In the genomic region with DNA sequence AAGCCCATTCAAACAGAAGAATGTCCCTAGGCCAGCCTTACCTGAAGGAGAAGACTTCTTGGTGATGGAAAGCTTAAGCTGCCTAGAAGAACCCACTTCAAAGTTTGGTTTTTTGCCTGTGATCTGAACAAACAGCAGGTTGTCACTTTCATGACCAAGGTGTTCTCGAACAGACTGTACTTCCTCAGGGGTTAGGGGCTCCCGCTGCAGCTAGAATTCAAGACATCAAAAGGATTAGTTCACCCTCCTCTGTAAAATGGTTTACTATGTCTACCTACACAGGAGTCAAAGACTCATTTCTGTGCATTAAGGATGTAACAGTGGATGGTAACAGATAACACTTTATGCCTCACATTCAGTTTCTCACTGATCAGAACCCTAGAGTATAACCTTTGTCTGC, we compare ENCODE assay signal across 31 cellular contexts. TPM values are rescaled to one million over a fixed set of nuclear protein-coding genes. Genes with fewer than 3 reads are reported as not detected.
"Had no signal": no experiment of that assay in that cellular context is flagged by ENCODE, and none has a peak within 500 bp of the region (broad histone marks: within the 10 kb centered on the region; RNA-seq: fewer than 3 reads in every experiment).

No MANE protein-coding gene starts in this region.

- ATAC-seq: gastroesophageal sphincter; left cardiac atrium; left ventricle myocardium superior; right lobe of liver; stimulated activated effector memory CD8-positive, alpha-beta T cell treated with anti-CD3 and anti-CD28 coated beads, Interleukin-12 subunit alpha, Interleukin-12 subunit beta, amount 100 ng/mL, for 72 hours; upper lobe of right lung had no signal

- H3K27ac Mint-ChIP-seq: activated B cell treated with CpG ODN at 0.5 μM for 24 hours; activated T-helper 1 cell treated with anti-CD3 and anti-CD28 coated beads, Interleukin-12 subunit alpha, Interleukin-12 subunit beta, Interleukin-2, Interleukin-4 antibody, amounts not matched to agents 30 ng/mL and 10 ng/mL and 1 ng/mL, durations not matched to agents 14 hours and 24 hours and 36 hours; progenitor cell of endocrine pancreas; T-helper 2 cell treated with Interferon-gamma antibody and Interleukin-4, amounts not matched to agents 5 μg/mL and 100 μg/mL, for 36 hours had no signal

- H3K4me3 Mint-ChIP-seq: activated B cell treated with CpG ODN at 0.5 μM for 24 hours; activated T-helper 1 cell treated with anti-CD3 and anti-CD28 coated beads, Interleukin-12 subunit alpha, Interleukin-12 subunit beta, Interleukin-2, Interleukin-4 antibody, amounts not matched to agents 30 ng/mL and 10 ng/mL and 1 ng/mL, durations not matched to agents 14 hours and 24 hours and 36 hours; stimulated activated effector memory CD8-positive, alpha-beta T cell treated with anti-CD3 and anti-CD28 coated beads, Interleukin-12 subunit alpha, Interleukin-12 subunit beta, amount 100 ng/mL, for 72 hours; T-helper 2 cell treated with Interferon-gamma antibody and Interleukin-4, amounts not matched to agents 5 μg/mL and 100 μg/mL, for 36 hours had no signal

- H3K4me1 Mint-ChIP-seq: activated B cell treated with CpG ODN at 0.5 μM for 24 hours; stimulated activated effector memory CD8-positive, alpha-beta T cell treated with anti-CD3 and anti-CD28 coated beads, Interleukin-12 subunit alpha, Interleukin-12 subunit beta, amount 100 ng/mL, for 72 hours had no signal

- H3K4me1 ChIP-seq: breast epithelium, gastroesophageal sphincter, tibial artery, upper lobe of right lung had no signal

- H3K4me3 ChIP-seq: breast epithelium, gastroesophageal sphincter, hepatocyte, ovary, right lobe of liver, stomach, tibial artery, upper lobe of right lung had no signal

- DNase-seq: activated B cell treated with CpG ODN at 0.5 μM for 24 hours; activated CD4-positive, alpha-beta T cell treated with anti-CD3 and anti-CD28 coated beads, Interleukin-2, amount 50 U/mL, for 4 hours; activated CD8-positive, alpha-beta memory T cell treated with anti-CD3 and anti-CD28 coated beads, Interleukin-2, amount 50 U/mL, for 4 hours; activated effector memory CD4-positive, alpha-beta T cell treated with anti-CD3 and anti-CD28 coated beads, Interleukin-2, amount 50 U/mL, for 16 hours; central memory CD4-positive, alpha-beta T cell; islet precursor cell; left cardiac atrium; left ventricle myocardium superior; ovary; right lobe of liver; stimulated activated CD4-positive, alpha-beta T cell treated with anti-CD3 and anti-CD28 coated beads, Interleukin-12 subunit alpha, Interleukin-12 subunit beta, amount 100 ng/mL, for 4 hours; stimulated activated CD4-positive, alpha-beta T cell treated with anti-CD3 and anti-CD28 coated beads, Interleukin-4, amount 100 ng/mL, for 24 hours; stomach; T-helper 1 cell; tibial artery; upper lobe of right lung had no signal

- H3K9me3 ChIP-seq: breast epithelium, gastroesophageal sphincter, ovary, right lobe of liver, stomach, tibial artery, upper lobe of right lung had no signal

- H3K27me3 ChIP-seq: breast epithelium, gastroesophageal sphincter, hepatocyte, ovary, right lobe of liver, stomach, tibial artery, upper lobe of right lung had no signal

- H3K27me3 Mint-ChIP-seq: activated B cell treated with CpG ODN at 0.5 μM for 24 hours, progenitor cell of endocrine pancreas had no signal

- H3K9me3 Mint-ChIP-seq: activated B cell treated with CpG ODN at 0.5 μM for 24 hours; activated T-helper 1 cell treated with anti-CD3 and anti-CD28 coated beads, Interleukin-12 subunit alpha, Interleukin-12 subunit beta, Interleukin-2, Interleukin-4 antibody, amounts not matched to agents 30 ng/mL and 10 ng/mL and 1 ng/mL, durations not matched to agents 14 hours and 24 hours and 36 hours; stimulated activated effector memory CD8-positive, alpha-beta T cell treated with anti-CD3 and anti-CD28 coated beads, Interleukin-12 subunit alpha, Interleukin-12 subunit beta, amount 100 ng/mL, for 72 hours; T-helper 2 cell treated with Interferon-gamma antibody and Interleukin-4, amounts not matched to agents 5 μg/mL and 100 μg/mL, for 36 hours had no signal

- H3K36me3 ChIP-seq: ovary had no signal

RNA-seq across cellular contexts. Expression of gene CCL17, which starts 29.4 kb away (rescaled TPM):
- total RNA-seq: breast epithelium, endothelial cell of umbilical vein, fibroblast of lung, fibroblast of villous mesenchyme, gastroesophageal sphincter, hepatocyte, left cardiac atrium, left ventricle myocardium superior, lung microvascular endothelial cell, mucosa of gallbladder, ovary, progenitor cell of endocrine pancreas, renal cortical epithelial cell, right lobe of liver, skeletal muscle tissue, stomach had no signal
- polyA plus RNA-seq: endothelial cell of umbilical vein, fibroblast of lung, hepatocyte, neural cell, ovary had no signal
